Comparison of ENCODE assay signal across 8 cellular contexts in genomic region chr1:45685308-45686080, GRCh38. TPM values are rescaled to one million over a fixed set of nuclear protein-coding genes. Genes with fewer than 3 reads are reported as not detected.
A peak's percentile ranks its signal among the peaks of the same experiment; 100 is the strongest.
DNase-seq lines count a peak whose midpoint lies in the region; ATAC-seq and TF ChIP-seq lines count a peak whose summit lies in the region.

No MANE protein-coding gene starts in this region.

- peak overlapping the region; percentile 99 for H3K27ac Mint-ChIP-seq in endodermal cell
- peak overlapping the region; percentile 100 for H3K27ac Mint-ChIP-seq in nephron progenitor cell

- peak overlapping the region; percentile 92 for H3K9ac ChIP-seq in SK-N-SH
- H3K9ac ChIP-seq in endodermal cell (ENCODE audit: extremely low read depth, low read length, poor library complexity, severe bottlenecking) = peak overlapping the region; percentile 99

- peak overlapping the region; percentile 89 to 93; a peak in 3 of 4 replicates for H3K27ac ChIP-seq in SK-N-SH (ENCODE audit: low read depth in 2 of 2, low read length in 1 of 2)
- peak overlapping the region; percentile 93 for H3K27ac ChIP-seq in endodermal cell (ENCODE audit: low read depth, low read length)

- TF ChIP-seq CTCF in SK-N-SH (IDR thresholded peaks at IDR 0.05) (no peak), endodermal cell (conservative IDR thresholded peaks at IDR 0.05) (no peak), nephron progenitor cell (IDR thresholded peaks at IDR 0.05) (no peak)

- H3K36me3 ChIP-seq in SK-N-SH (replicated peaks in 1 of 2; ENCODE audit: control insufficient read depth in 1 of 2, insufficient read depth in 2 of 2, low read length in 1 of 2) (peaks cover 0 to 5% of the 10 kb centered on the region in 2 experiments), endodermal cell (ENCODE audit: control insufficient read depth, insufficient read depth, low read length) (peaks cover 9% of the 10 kb centered on the region)

- H3K4me1 Mint-ChIP-seq in endodermal cell (peaks cover 39% of the 10 kb centered on the region), nephron progenitor cell (peaks cover 56% of the 10 kb centered on the region)

- H3K27me3 Mint-ChIP-seq in endodermal cell (ENCODE audit: insufficient read depth) = no peaks in the 10 kb centered on the region
- no peaks in the 10 kb centered on the region for H3K27me3 Mint-ChIP-seq in nephron progenitor cell (ENCODE audit: low read depth, poor library complexity)

- DNase-seq in SK-N-SH (no peak), OCI-M1 (lab: John Stamatoyannopoulos, UW) (peak; percentile 71), endodermal cell (no peak), nephron progenitor cell (no peak), NCI-H510A treated with DMSO at 0.1 percent for 48 hours (lab: John Stamatoyannopoulos, UW) (no peak), cerebellum (ENCODE audit: low spot score) (no peak)
- DNase-seq in stimulated activated CD4-positive, alpha-beta T cell treated with anti-CD3 and anti-CD28 coated beads, Interleukin-4, amount 100 ng/mL, for 4 hours = no peak

- no peak for TF ChIP-seq RAD21 in SK-N-SH (IDR thresholded peaks at IDR 0.05; ENCODE audit: low read length)

- no peak for ATAC-seq in SK-N-SH treated with all-trans-retinoic acid at 6 μM for 48 hours

- H3K9me3 Mint-ChIP-seq in endodermal cell = no peaks in the 10 kb centered on the region
- no peaks in the 10 kb centered on the region for H3K9me3 Mint-ChIP-seq in nephron progenitor cell

- H3K79me2 ChIP-seq in SK-N-SH (ENCODE audit: insufficient read depth) = peaks cover 82% of the 10 kb centered on the region

- no peaks in the 10 kb centered on the region for H3K27me3 ChIP-seq in SK-N-SH (ENCODE audit: insufficient read depth)
- H3K27me3 ChIP-seq in endodermal cell (ENCODE audit: control insufficient read depth, insufficient read depth, low read length, poor library complexity, severe bottlenecking) = no peaks in the 10 kb centered on the region

- peaks cover 11% of the 10 kb centered on the region for H3F3A ChIP-seq in SK-N-SH (replicated peaks; ENCODE audit: insufficient read depth)

- H3K9me3 ChIP-seq in SK-N-SH (no peaks in the 10 kb centered on the region), endodermal cell (ENCODE audit: control insufficient read depth, low read length) (no peaks in the 10 kb centered on the region)

- H3K4me3 ChIP-seq in SK-N-SH (ENCODE audit: low read depth in 2 of 2, low read length in 1 of 2) = peak overlapping the region; percentile 92 to 95
- peak overlapping the region; percentile 99 for H3K4me3 ChIP-seq in endodermal cell (ENCODE audit: low read length)

- POLR2A ChIA-PET in SK-N-SH (lab: Yijun Ruan, JAX) = interaction anchor here (0.6 to 2.4 kb wide), 5 partner anchors 14 to 193 kb away, joined by 4 to 20 read pairs (median 4); partner anchors contain the start of genes AKR1A1 and NASP

- H3K4me1 ChIP-seq in SK-N-SH (ENCODE audit: control insufficient read depth in 1 of 2, insufficient read depth in 2 of 2, low read depth in 1 of 2, low read length in 1 of 2) = peaks cover 14 to 20% of the 10 kb centered on the region in 2 experiments; a peak in 3 of 4 replicates
- peaks cover 4% of the 10 kb centered on the region for H3K4me1 ChIP-seq in endodermal cell (ENCODE audit: control insufficient read depth, insufficient read depth, low read length)

- WGBS in SK-N-SH (ENCODE audit: low lambda C conversion rate) = 4% methylated on average over 14 of the region's 14 CpGs
- WGBS in endodermal cell (ENCODE audit: insufficient coverage in 1 of 2, insufficient read length in 1 of 2), 2 experiments = 0 to 1% methylated on average over 5 to 14 of the region's 14 CpGs

- H3K36me3 Mint-ChIP-seq in endodermal cell (ENCODE audit: low read depth) = peaks cover 9% of the 10 kb centered on the region
- peaks cover 6% of the 10 kb centered on the region for H3K36me3 Mint-ChIP-seq in nephron progenitor cell (ENCODE audit: low read depth)

- peaks cover 42% of the 10 kb centered on the region for H4K20me1 ChIP-seq in SK-N-SH (ENCODE audit: insufficient read depth)

- peak overlapping the region; percentile 93 for H3K4me3 Mint-ChIP-seq in endodermal cell
- peak overlapping the region; percentile 98 for H3K4me3 Mint-ChIP-seq in nephron progenitor cell

- peak overlapping the region; percentile 79 for H2AFZ ChIP-seq in SK-N-SH (ENCODE audit: low read depth)

- no peaks in the 10 kb centered on the region for H3K9me2 ChIP-seq in SK-N-SH

- CTCF ChIA-PET in SK-N-SH (lab: Yijun Ruan, JAX) = interaction anchor here (1.0 to 1.3 kb wide), 2 partner anchors 13 to 158 kb away, joined by 3 to 4 read pairs; no protein-coding TSS in a partner anchor

- TF ChIP-seq EP300 in SK-N-SH (IDR thresholded peaks at IDR 0.05; ENCODE audit: borderline replicate concordance in 1 of 2, low read depth in 1 of 2, low read length in 1 of 2) = no peak

- peak overlapping the region; percentile 85 for H3K4me2 ChIP-seq in SK-N-SH

TF ChIP-seq in SK-N-SH, 30 proteins besides CTCF, POLR2A, EP300 and RAD21:
- peak; percentile 77; the same call in 1 of the 2 replicates for TF ChIP-seq YY1 (IDR thresholded peaks at IDR 0.05; ENCODE audit: low read depth)
- TF ChIP-seq REST (IDR thresholded peaks at IDR 0.05; ENCODE audit: low read depth, low read length) = no peak

TF ChIP-seq in SK-N-SH treated with all-trans-retinoic acid at 6 μM for 48 hours, 23 proteins besides CTCF, POLR2A, EP300 and RAD21 (continues in another document):
- TF ChIP-seq POU6F1 (CRISPR knock-in tag; IDR thresholded peaks at IDR 0.05; ENCODE audit: borderline replicate concordance, low read depth) = no peak
- no peak for TF ChIP-seq ZNF70 (CRISPR knock-in tag; IDR thresholded peaks at IDR 0.05)
- TF ChIP-seq TOX (CRISPR knock-in tag; IDR thresholded peaks at IDR 0.05; ENCODE audit: borderline replicate concordance) = no peak
- no peak for TF ChIP-seq OSR1 (CRISPR knock-in tag; IDR thresholded peaks at IDR 0.05)
- TF ChIP-seq CSDC2 (CRISPR knock-in tag; IDR thresholded peaks at IDR 0.05) = no peak
- TF ChIP-seq PATZ1 (CRISPR knock-in tag; IDR thresholded peaks at IDR 0.05; ENCODE audit: borderline replicate concordance) = no peak
- no peak for TF ChIP-seq ISL1 (CRISPR knock-in tag; IDR thresholded peaks at IDR 0.05)
- TF ChIP-seq ESRRG (CRISPR knock-in tag; IDR thresholded peaks at IDR 0.05) = no peak

RNA-seq across cellular contexts. Expression of gene GPBP1L1, which starts 0.8 kb away (rescaled TPM):
- 28.5 and 38.1 TPM in 2 replicates for polyA plus RNA-seq in SK-N-SH (2012; rRNA removed)
- 35.8 and 39.2 TPM in 2 replicates for polyA plus RNA-seq in SK-N-SH (2012; cell fraction: cytosol; rRNA removed)
- polyA plus RNA-seq in SK-N-SH (2012; cell fraction: nucleus; rRNA removed) = 36.3 and 61.0 TPM in 2 replicates
- total RNA-seq in endodermal cell (100 to 1,000 TPM; 117 to 124 TPM), cerebellum (71.7 TPM)
- polyA plus RNA-seq in endodermal cell (2013, experiment 1 of 2) = 79.0 TPM
- polyA plus RNA-seq in endodermal cell (2013, experiment 2 of 2) = 76.2 TPM

RNA-seq across cellular contexts. Expression of gene TMEM69, which starts 2.5 kb away (rescaled TPM):
- 46.1 and 74.0 TPM in 2 replicates for polyA plus RNA-seq in SK-N-SH (2012; rRNA removed)
- polyA plus RNA-seq in SK-N-SH (2012; cell fraction: cytosol; rRNA removed) = 56.9 and 61.2 TPM in 2 replicates
- 25.7 and 49.0 TPM in 2 replicates for polyA plus RNA-seq in SK-N-SH (2012; cell fraction: nucleus; rRNA removed)
- 10 to 100 TPM; 25.1 to 28.1 TPM for total RNA-seq in endodermal cell
- polyA plus RNA-seq in endodermal cell (2013, experiment 1 of 2) = 60.2 TPM
- 53.6 TPM for polyA plus RNA-seq in endodermal cell (2013, experiment 2 of 2)
- 19.8 TPM for total RNA-seq in cerebellum
